Comparison of ENCODE assay signal across 8 cellular contexts in the genomic region with DNA sequence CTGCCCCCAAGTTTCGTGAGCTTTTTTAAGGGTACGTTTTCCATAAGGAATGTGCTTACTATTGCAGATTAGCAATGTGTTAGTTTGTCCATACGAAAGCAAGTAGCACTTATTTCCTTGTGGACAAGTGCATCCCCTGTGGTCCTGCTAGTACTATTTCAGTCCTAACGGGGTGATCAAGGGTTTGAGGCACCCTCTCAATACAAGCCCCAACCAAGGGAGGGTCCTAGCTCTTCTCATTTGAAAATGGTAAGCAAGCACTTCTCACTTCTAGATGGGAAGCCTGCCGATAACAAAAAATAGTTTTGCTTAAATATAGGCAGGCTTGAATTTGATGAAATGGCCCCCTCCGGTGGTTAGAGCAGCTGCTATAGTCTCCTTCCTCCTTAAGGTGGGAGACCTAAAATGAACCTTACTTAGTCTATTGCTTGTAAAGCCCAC.
DNase-seq lines count a peak whose midpoint lies in the region; ATAC-seq, FAIRE-seq and TF ChIP-seq lines count a peak whose summit lies in the region.

No MANE protein-coding gene starts in this region.

- H3K4me3 ChIP-seq in astrocyte of the spinal cord (ENCODE audit: low read depth, low read length) (no peak overlapping the region), keratinocyte (ENCODE audit: control insufficient read depth in 2 of 3, extremely low read depth in 1 of 3, insufficient read depth in 2 of 3, low read depth in 1 of 3, low read length in 3 of 3) (no peak overlapping the region)

- H3K9ac ChIP-seq in keratinocyte (ENCODE audit: control insufficient read depth, extremely low read depth, insufficient read depth, low read length) = no peak overlapping the region

- H3K9me1 ChIP-seq in keratinocyte (ENCODE audit: control insufficient read depth, extremely low read depth, insufficient read depth, low read length) = no peaks in the 10 kb centered on the region

- peak; percentile 52 for ATAC-seq in HG03354 (IDR thresholded peaks at IDR 0.05; ENCODE audit: poor library complexity, severe bottlenecking, unreplicated experiment)

- no peaks in the 10 kb centered on the region for H3K79me2 ChIP-seq in keratinocyte (ENCODE audit: control insufficient read depth, insufficient read depth, low read length)

- H3K36me3 ChIP-seq in keratinocyte (ENCODE audit: control insufficient read depth in 2 of 2, extremely low read depth in 1 of 2, insufficient read depth in 2 of 2, low read length in 2 of 2) = no peaks in the 10 kb centered on the region

- H3K4me1 ChIP-seq in keratinocyte (ENCODE audit: control insufficient read depth, extremely low read depth, insufficient read depth, low read length) = no peaks in the 10 kb centered on the region

- TF ChIP-seq CTCF in astrocyte of the spinal cord (IDR thresholded peaks at IDR 0.05; ENCODE audit: low read depth, low read length) = peak; percentile 71
- peak; percentile 51 to 59 (median 53) for TF ChIP-seq CTCF in keratinocyte (optimal IDR thresholded peaks at IDR 0.05 in 1 of 3, IDR thresholded peaks at IDR 0.05 in 1 of 3, conservative IDR thresholded peaks at IDR 0.05 in 1 of 3; ENCODE audit: extremely low read depth in 1 of 3, insufficient read depth in 2 of 3, low read length in 3 of 3)

- H3K27ac ChIP-seq in keratinocyte (ENCODE audit: control insufficient read depth, insufficient read depth, low read length) = no peak overlapping the region

- H3K9me3 ChIP-seq in keratinocyte (ENCODE audit: control insufficient read depth, low read depth, low read length) = no peaks in the 10 kb centered on the region

- in situ Hi-C loops in astrocyte of the spinal cord (cut with HindIII; ENCODE audit: low sequenced_read_pairs) = no loop called here

- DNase-seq in NCI-H510A treated with DMSO at 0.1 percent for 48 hours (lab: John Stamatoyannopoulos, UW) (peak; percentile 26), NCI-H510A (lab: John Stamatoyannopoulos, UW) (no peak), RPMI8226 (peak; percentile 17), astrocyte of the spinal cord (ENCODE audit: low read depth, low spot score) (peak; percentile 72), keratinocyte (ENCODE audit: low read depth, low spot score) (no peak), HTR-8/SVneo (ENCODE audit: insufficient read length, low spot score) (no peak)
- DNase-seq in stimulated activated CD8-positive, alpha-beta memory T cell treated with anti-CD3 and anti-CD28 coated beads, Interleukin-7, amount 100 ng/mL, for 4 hours (ENCODE audit: low read depth in 2 of 2) = peak; percentile 25 to 31

- no peaks in the 10 kb centered on the region for H3K27me3 ChIP-seq in keratinocyte (ENCODE audit: control insufficient read depth, extremely low read depth, insufficient read depth, low read length)

- peak overlapping the region; percentile 56 for H2AFZ ChIP-seq in keratinocyte (ENCODE audit: control insufficient read depth, low read length)

- H3K4me2 ChIP-seq in keratinocyte (ENCODE audit: control insufficient read depth, extremely low read depth, insufficient read depth, low read depth, low read length) = peak overlapping the region; percentile 40

- no peaks in the 10 kb centered on the region for H4K20me1 ChIP-seq in keratinocyte (ENCODE audit: control insufficient read depth, extremely low read depth, insufficient read depth, low read length)

- dilution Hi-C loops in keratinocyte (cut with MboI; ENCODE audit: extremely low pct_ligation_motif_present, low sequenced_read_pairs) = loop anchor here (10.0 kb wide), 1 partner anchor 375 kb away; no protein-coding TSS in a partner anchor

- FAIRE-seq in keratinocyte (lab: Jason Lieb, UNC) (peak; percentile 58), HTR-8/SVneo (lab: Jason Lieb, UNC) (no peak)

Comparison
In these comparisons a context has a peak if more than half of its experiments do, and no peak if none do; other contexts are left out.
1. DNase-seq: peak in NCI-H510A treated with DMSO at 0.1 percent for 48 hours (single experiment), RPMI8226 (single experiment), astrocyte of the spinal cord (single experiment) and stimulated activated CD8-positive, alpha-beta memory T cell treated with anti-CD3 and anti-CD28 coated beads, Interleukin-7, amount 100 ng/mL, for 4 hours (2 of 2); none in NCI-H510A (single experiment), keratinocyte (single experiment) and HTR-8/SVneo (single experiment).